ENCODE assay signal across 8 cellular contexts in the genomic region with DNA sequence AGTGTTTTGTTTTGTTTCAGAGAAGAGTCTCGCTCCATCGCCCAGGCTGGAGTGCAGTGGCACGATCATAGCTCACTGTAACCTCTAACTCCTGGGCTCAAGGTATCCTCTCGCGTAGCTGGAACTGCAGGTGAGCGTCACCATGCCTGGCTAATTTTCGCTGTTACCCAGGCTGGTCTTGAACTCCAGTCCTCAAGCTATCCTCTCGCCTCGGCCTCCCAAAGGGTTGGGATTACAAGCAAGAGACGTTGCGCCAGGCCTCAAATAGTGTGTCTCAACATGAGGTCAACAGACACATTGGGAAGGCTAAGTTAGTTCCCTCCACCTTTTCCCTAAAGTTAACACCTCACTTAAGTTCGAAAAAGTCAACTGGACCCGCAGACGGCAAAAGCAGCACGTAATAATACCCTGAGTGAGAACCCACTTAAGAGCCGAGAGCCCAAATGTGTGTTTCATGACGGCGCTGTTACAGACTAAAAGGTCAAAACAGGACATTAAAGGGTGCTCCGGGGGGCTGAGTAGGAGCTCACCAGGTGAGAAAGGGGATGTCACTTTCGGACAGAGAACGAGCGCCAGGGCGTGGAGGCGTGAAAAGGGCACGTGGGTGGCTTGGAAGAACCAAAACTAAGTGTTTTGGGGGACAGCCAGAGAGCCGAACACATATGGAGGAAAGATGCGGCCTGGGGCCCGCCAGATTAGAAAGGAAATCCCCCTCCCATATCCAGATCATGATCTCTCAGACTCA. TPM values are rescaled to one million over a fixed set of nuclear protein-coding genes. Genes with fewer than 3 reads are reported as not detected.
A peak's percentile ranks its signal among the peaks of the same experiment; 100 is the strongest.
DNase-seq lines count a peak whose midpoint lies in the region; ATAC-seq and TF ChIP-seq lines count a peak whose summit lies in the region.

No MANE protein-coding gene starts in this region.

- peak overlapping the region; percentile 73 for H3K4me3 ChIP-seq in suprapubic skin

- no peaks in the 10 kb centered on the region for H3K9me3 ChIP-seq in suprapubic skin

- peaks cover 23% of the 10 kb centered on the region for H3K36me3 Mint-ChIP-seq in memory B cell

- no peaks in the 10 kb centered on the region for H3K27me3 Mint-ChIP-seq in memory B cell

- TF ChIP-seq CTCF in suprapubic skin (IDR thresholded peaks at IDR 0.05), result no peak

- peak overlapping the region; percentile 91 for H3K27ac Mint-ChIP-seq in memory B cell

- 27% methylated on average over 28 of the region's 28 CpGs for WGBS in suprapubic skin

- TF ChIP-seq POLR2A in suprapubic skin (IDR thresholded peaks at IDR 0.05), result no peak

- H3K27ac ChIP-seq in suprapubic skin, result peak overlapping the region; percentile 90

- H3K4me1 ChIP-seq in suprapubic skin, result peaks cover 48% of the 10 kb centered on the region

- DNase-seq in Right ventricle myocardium inferior (ENCODE audit: missing footprints) (peak; percentile 73), left ventricle myocardium superior (no peak), NCI-H69 (lab: John Stamatoyannopoulos, UW) (peak; percentile 71), cerebellum (ENCODE audit: low spot score) (peak; percentile 4), memory B cell (ENCODE audit: low spot score in 2 of 2) (no peak), suprapubic skin (ENCODE audit: low spot score in 2 of 2) (peak in 1 of 2 donors; percentile 76), HuH-7 (ENCODE audit: low spot score) (no peak)

- peak overlapping the region; percentile 95 for H3K4me3 Mint-ChIP-seq in memory B cell

- ATAC-seq in Right ventricle myocardium inferior, result peak; percentile 38
- ATAC-seq in left ventricle myocardium superior, result no peak
- peak; percentile 52 for ATAC-seq in HG02759 (IDR thresholded peaks at IDR 0.05; ENCODE audit: unreplicated experiment)
- ATAC-seq in memory B cell (ENCODE audit: low read depth), result peak; percentile 67

- peaks cover 46% of the 10 kb centered on the region for H3K4me1 Mint-ChIP-seq in memory B cell

- peaks cover 3% of the 10 kb centered on the region for H3K9me3 Mint-ChIP-seq in memory B cell

- intact Hi-C loops in Right ventricle myocardium inferior (cut with DNase I) (no loop called here), left ventricle myocardium superior (cut with micrococcal nuclease) (no loop called here)

- H3K27me3 ChIP-seq in suprapubic skin, result no peaks in the 10 kb centered on the region

- H3K36me3 ChIP-seq in suprapubic skin, result no peaks in the 10 kb centered on the region

- no peak for TF ChIP-seq EP300 in suprapubic skin (IDR thresholded peaks at IDR 0.05)

RNA-seq across cellular contexts. Expression of a gene that starts 0.5 kb away (rescaled TPM):
- total RNA-seq in Right ventricle myocardium inferior (12.4 TPM), left ventricle myocardium superior (12.5 TPM), cerebellum (34.8 TPM), suprapubic skin (10 to 100 TPM; 11.2 to 24.7 (median 17.1) TPM)

RNA-seq across cellular contexts. Expression of a gene that starts 0.8 kb away (rescaled TPM):
- total RNA-seq in Right ventricle myocardium inferior, result 84.7 TPM
- 65.3 TPM for total RNA-seq in left ventricle myocardium superior
- 33.8 TPM for total RNA-seq in cerebellum
- 10 to 100 TPM; 24.7 to 45.6 (median 27.7) TPM for total RNA-seq in suprapubic skin

Comparison
In these comparisons a context has a peak if more than half of its experiments do, and no peak if none do; other contexts are left out.
1. DNase-seq: peak in Right ventricle myocardium inferior (single experiment), NCI-H69 (single experiment) and cerebellum (single experiment); none in left ventricle myocardium superior (single experiment), memory B cell (0 of 2) and HuH-7 (single experiment).